20 cellular contexts compared by ENCODE assay signal in the genomic region with DNA sequence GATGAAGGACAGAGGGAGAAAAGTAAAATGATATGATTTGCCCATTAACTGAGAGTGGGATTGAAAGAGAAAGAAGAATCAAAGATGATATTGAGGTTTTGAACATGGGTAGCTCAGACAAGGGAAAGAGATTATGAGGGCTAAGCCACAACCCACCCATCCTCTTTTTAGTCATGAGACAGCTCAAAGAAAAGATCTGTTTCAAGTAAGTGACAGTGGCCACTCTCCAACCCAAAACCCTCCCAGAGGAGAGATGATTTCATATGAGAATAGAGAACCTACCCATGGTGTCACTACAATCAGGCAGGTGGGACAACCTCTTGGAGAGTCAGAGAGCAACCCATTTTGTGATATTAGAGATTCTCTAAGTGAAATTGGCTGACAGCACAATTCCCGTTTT.
"Had no signal": no experiment of that assay in that cellular context is flagged by ENCODE, and none has a peak within 500 bp of the region (broad histone marks: within the 10 kb centered on the region; RNA-seq: fewer than 3 reads in every experiment).

No MANE protein-coding gene starts in this region.

- H3K4me1 Mint-ChIP-seq: naive B cell; nephron; stimulated activated memory B cell treated with anti-CD40 and anti-IgM and Interleukin-4, amounts not matched to agents 10 μg/mL and 1 μg/mL and 100 μg/mL, for 72 hours had no signal

- DNase-seq: cortex of kidney; dorsolateral prefrontal cortex; effector CD8-positive, alpha-beta T cell; heart left ventricle; hippocampal formation; left colon; left ventricle myocardium superior; mesenchymal stem cell; naive B cell; psoas muscle; retina; right lobe of liver; stimulated activated CD4-positive, alpha-beta T cell treated with anti-CD3 and anti-CD28 coated beads, Interleukin-4, amount 100 ng/mL, for 1 hour; stimulated activated CD8-positive, alpha-beta memory T cell treated with anti-CD3 and anti-CD28 coated beads, Interleukin-4, amount 100 ng/mL, for 48 hours; stomach; substantia nigra; transverse colon had no signal

- ATAC-seq: esophagus mucosa; heart left ventricle; left colon; left ventricle myocardium superior; psoas muscle; right lobe of liver; stimulated activated memory B cell treated with anti-CD40 and anti-IgM and Interleukin-4, amounts not matched to agents 10 μg/mL and 1 μg/mL and 100 μg/mL, for 72 hours had no signal

- H3K4me3 Mint-ChIP-seq: naive B cell; nephron; stimulated activated memory B cell treated with anti-CD40 and anti-IgM and Interleukin-4, amounts not matched to agents 10 μg/mL and 1 μg/mL and 100 μg/mL, for 72 hours had no signal

- H3K36me3 Mint-ChIP-seq: naive B cell; stimulated activated memory B cell treated with anti-CD40 and anti-IgM and Interleukin-4, amounts not matched to agents 10 μg/mL and 1 μg/mL and 100 μg/mL, for 72 hours had no signal

- H3K27ac Mint-ChIP-seq: naive B cell; nephron; stimulated activated memory B cell treated with anti-CD40 and anti-IgM and Interleukin-4, amounts not matched to agents 10 μg/mL and 1 μg/mL and 100 μg/mL, for 72 hours had no signal
